Comparison of ENCODE assay signal across 20 cellular contexts in the genomic region with DNA sequence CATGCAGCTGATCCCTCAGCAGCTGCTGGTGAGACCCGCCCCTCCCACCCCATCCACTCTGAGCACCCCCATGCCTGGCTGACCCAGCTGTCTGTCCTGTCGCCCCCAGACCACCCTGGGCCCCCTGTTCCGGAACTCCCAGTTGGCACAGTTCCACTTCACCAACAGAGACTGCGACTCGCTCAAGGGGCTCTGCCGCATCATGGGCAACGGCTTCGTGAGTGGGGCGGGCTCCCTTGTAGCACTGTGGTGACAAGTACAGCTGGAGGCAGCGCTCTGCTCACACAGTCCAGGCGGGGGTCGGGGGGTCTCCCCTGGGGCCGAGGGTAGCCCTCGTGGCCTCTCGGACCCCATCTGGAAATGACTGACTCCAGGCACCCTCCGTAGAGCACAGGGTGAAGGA. TPM values are rescaled to one million over a fixed set of nuclear protein-coding genes. Genes with fewer than 3 reads are reported as not detected.
DNase-seq lines count a peak whose midpoint lies in the region; ATAC-seq and TF ChIP-seq lines count a peak whose summit lies in the region.
"Had no signal": no experiment of that assay in that cellular context is flagged by ENCODE, and none has a peak within 500 bp of the region (broad histone marks: within the 10 kb centered on the region; RNA-seq: fewer than 3 reads in every experiment).

No MANE protein-coding gene starts in this region.

- H3K27me3 Mint-ChIP-seq in WTC11 (ENCODE audit: low read depth) = peaks cover 3% of the 10 kb centered on the region; the same call in 1 of the 2 replicates

- H3K79me2 ChIP-seq in mammary epithelial cell (ENCODE audit: insufficient read depth, low read length) = peaks cover 28% of the 10 kb centered on the region

- peak overlapping the region; percentile 15 to 50 for H3K27ac ChIP-seq in breast epithelium
- H3K27ac ChIP-seq in mammary epithelial cell (ENCODE audit: insufficient read depth, low read depth, low read length) = no peak overlapping the region
- no peak overlapping the region for H3K27ac ChIP-seq in psoas muscle
- H3K27ac ChIP-seq: esophagus squamous epithelium, suprapubic skin, vagina had no signal

- no peaks in the 10 kb centered on the region for H4K20me1 ChIP-seq in mammary epithelial cell (ENCODE audit: insufficient read depth, low read length)

- H3K27ac Mint-ChIP-seq in WTC11 = no peak overlapping the region

- CTCF ChIA-PET in mammary epithelial cell (lab: Charles Lee; ENCODE audit: low non-redundant PET) = no interaction called here
- CTCF ChIA-PET in WTC11 (lab: Charles Lee) = interaction anchor here (0.8 kb wide), 1 partner anchor 104 kb away, joined by 5 read pairs; no protein-coding TSS in a partner anchor

- intact Hi-C loops in breast epithelium (cut with DNase I; ENCODE audit: low total_unique reads) = no loop called here
- intact Hi-C loops in mammary epithelial cell (cut with micrococcal nuclease) = loop anchor here (5.0 kb wide), 1 partner anchor 103 kb away; no protein-coding TSS in a partner anchor
- intact Hi-C loops in psoas muscle (cut with DNase I) = loop anchor here in 1 of 2 donors (5.0 kb wide), 1 partner anchor 38 kb away; the partner anchor contains the start of gene MED25

- H3K27me3 ChIP-seq in breast epithelium = no peaks in the 10 kb centered on the region
- H3K27me3 ChIP-seq in mammary epithelial cell (ENCODE audit: insufficient read depth, low read length) = no peaks in the 10 kb centered on the region
- H3K27me3 ChIP-seq in psoas muscle (ENCODE audit: insufficient read depth in 3 of 3, low read length in 2 of 3) = no peaks in the 10 kb centered on the region
- H3K27me3 ChIP-seq: esophagus squamous epithelium, gastrocnemius medialis, suprapubic skin, vagina had no signal

- no peak for DNase-seq in breast epithelium (ENCODE audit: low spot score in 2 of 2)
- no peak for DNase-seq in mammary epithelial cell
- DNase-seq in WTC11 (ENCODE audit: low spot score) = no peak
- DNase-seq in psoas muscle = peak; percentile 16 to 42
- DNase-seq in activated CD4-positive, alpha-beta T cell treated with anti-CD3 and anti-CD28 coated beads, Interleukin-2, amount 50 U/mL, for 1 hour = no peak
- DNase-seq: EL, esophagus squamous epithelium, gastrocnemius medialis, islet precursor cell, KG1, NCI-H524 treated with DMSO at 0.1 percent for 48 hours, nephron progenitor cell, posterior cingulate gyrus, RPMI8226, T-helper 9 cell had no signal

- no TSS peak for BruUV-seq in mammary epithelial cell (replicated peaks; lab: Mats Ljungman, UMichigan)

- H3K4me3 ChIP-seq in breast epithelium (no peak overlapping the region), mammary epithelial cell (replicated peaks in 1 of 3; ENCODE audit: insufficient read depth in 1 of 3, low read depth in 2 of 3, low read length in 3 of 3) (no peak overlapping the region), psoas muscle (no peak overlapping the region)
- H3K4me3 ChIP-seq: esophagus squamous epithelium, gastrocnemius medialis, mucosa of descending colon, suprapubic skin, vagina had no signal

- no peak overlapping the region for H3K4me3 Mint-ChIP-seq in WTC11
- H3K4me3 Mint-ChIP-seq: CD14-positive monocyte, nephron progenitor cell had no signal

- H3K9ac ChIP-seq in mammary epithelial cell (ENCODE audit: insufficient read depth, low read length) = no peak overlapping the region

- peaks cover 26% of the 10 kb centered on the region for H3K36me3 Mint-ChIP-seq in WTC11

- POLR2A ChIA-PET in WTC11 (lab: Charles Lee) = no interaction called here

- no peak overlapping the region for H3K4me2 ChIP-seq in mammary epithelial cell (ENCODE audit: insufficient read depth, low read depth, low read length)

- H3K9me3 ChIP-seq in breast epithelium (no peaks in the 10 kb centered on the region), mammary epithelial cell (replicated peaks; ENCODE audit: insufficient read depth, low read length) (no peaks in the 10 kb centered on the region), psoas muscle (no peaks in the 10 kb centered on the region)
- H3K9me3 ChIP-seq: esophagus squamous epithelium, gastrocnemius medialis, mucosa of descending colon, suprapubic skin, vagina had no signal

- no peaks in the 10 kb centered on the region for H3K9me3 Mint-ChIP-seq in WTC11

- H3K4me1 Mint-ChIP-seq in WTC11 = peaks cover 19% of the 10 kb centered on the region

- in situ Hi-C loops in mammary epithelial cell (cut with MboI; ENCODE audit: low sequenced_read_pairs in 2 of 2) = no loop called here

- H3K4me1 ChIP-seq in breast epithelium = peaks cover 0 to 9% of the 10 kb centered on the region in 2 donors
- peaks cover 29% of the 10 kb centered on the region for H3K4me1 ChIP-seq in mammary epithelial cell (ENCODE audit: insufficient read depth, low read length)
- H3K4me1 ChIP-seq in psoas muscle = peaks cover 21% of the 10 kb centered on the region

- TF ChIP-seq CTCF in breast epithelium (IDR thresholded peaks at IDR 0.05) = no peak
- no peak for TF ChIP-seq CTCF in mammary epithelial cell (conservative IDR thresholded peaks at IDR 0.05 in 1 of 2, IDR thresholded peaks at IDR 0.05 in 1 of 2; ENCODE audit: extremely low read depth in 1 of 2, insufficient read depth in 1 of 2, low read depth in 1 of 2, low read length in 2 of 2)
- no peak for TF ChIP-seq CTCF in WTC11 (IDR thresholded peaks at IDR 0.05)
- TF ChIP-seq CTCF in psoas muscle (IDR thresholded peaks at IDR 0.05) = no peak

- peaks cover 3% of the 10 kb centered on the region for H3K36me3 ChIP-seq in breast epithelium
- no peaks in the 10 kb centered on the region for H3K36me3 ChIP-seq in mammary epithelial cell (ENCODE audit: insufficient read depth, low read length)
- peaks cover 4 to 56% of the 10 kb centered on the region in 2 donors for H3K36me3 ChIP-seq in psoas muscle (ENCODE audit: insufficient read depth in 1 of 2, low read depth in 1 of 2)

- H2AFZ ChIP-seq in mammary epithelial cell (ENCODE audit: low read depth, low read length) = no peak overlapping the region

- dilution Hi-C loops in mammary epithelial cell (cut with HindIII; ENCODE audit: low sequenced_read_pairs) = no loop called here

- ATAC-seq in WTC11 = no peak
- ATAC-seq in psoas muscle = no peak
- ATAC-seq in HG03196 (IDR thresholded peaks at IDR 0.05; ENCODE audit: unreplicated experiment) = no peak
- ATAC-seq: gastrocnemius medialis, mucosa of descending colon had no signal

- WGBS in mammary epithelial cell (ENCODE audit: low coverage, missing lambda C conversion rate) = 69% methylated on average over 15 of the region's 16 CpGs
- WGBS in psoas muscle, 3 donors = 75 to 86% (median 84%) methylated on average over 14 to 16 of the region's 16 CpGs

- TF ChIP-seq POLR2A in breast epithelium (IDR thresholded peaks at IDR 0.05) = no peak

TF ChIP-seq in WTC11, 78 proteins besides CTCF, POLR2A, EP300 and RAD21:
- TF ChIP-seq PRRX2 (CRISPR knock-in tag; IDR thresholded peaks at IDR 0.05) (0 out of 2 replicates have a peak, but pooled peaks have one; percentile 20), GRHL2 (CRISPR knock-in tag; IDR thresholded peaks at IDR 0.05; ENCODE audit: insufficient replicate concordance, severe bottlenecking) (no peak), NFATC4 (CRISPR knock-in tag; IDR thresholded peaks at IDR 0.05) (no peak)

RNA-seq across cellular contexts. Expression of gene PTOV1, which starts 3.9 kb away (rescaled TPM):
- total RNA-seq in breast epithelium = 10 to 100 TPM; 45.1 to 95.0 (median 90.3) TPM
- total RNA-seq in mammary epithelial cell = 10 to 100 TPM; 28.8 to 85.6 TPM
- 57.1 TPM for polyA plus RNA-seq in mammary epithelial cell
- 50.3 TPM for polyA minus RNA-seq in mammary epithelial cell
- 296 to 316 TPM (median 306 TPM) in 3 replicates for total RNA-seq in WTC11 (2021)
- 100 to 1,000 TPM in 3 of 4 donors, 10 to 100 TPM in 1; 93.2 to 189 (median 151) TPM for total RNA-seq in psoas muscle
- 100 to 1,000 TPM in 2 of 3 donors, 10 to 100 TPM in 1; 72.1 to 122 (median 106) TPM for polyA plus RNA-seq in psoas muscle

RNA-seq across cellular contexts. Expression of gene PNKP, which starts 12.5 kb away (rescaled TPM):
- total RNA-seq in breast epithelium (10 to 100 TPM; 31.0 to 69.2 (median 57.7) TPM), mammary epithelial cell (10 to 100 TPM; 40.0 to 99.3 TPM), WTC11 (2021) (133 to 146 TPM (median 142 TPM) in 3 replicates), psoas muscle (10 to 100 TPM; 20.6 to 28.2 (median 23.9) TPM)
- polyA plus RNA-seq in mammary epithelial cell (27.7 TPM), psoas muscle (10 to 100 TPM; 16.7 to 31.9 (median 18.2) TPM)
- polyA minus RNA-seq in mammary epithelial cell = 39.0 TPM

RNA-seq across cellular contexts. Expression of gene AKT1S1, which starts 22.3 kb away (rescaled TPM):
- total RNA-seq in breast epithelium (10 to 100 TPM; 11.9 to 13.8 (median 12.5) TPM), mammary epithelial cell (10 to 100 TPM; 12.3 to 68.3 TPM), WTC11 (2021) (41.9 to 47.8 TPM (median 46.5 TPM) in 3 replicates), psoas muscle (10 to 100 TPM; 56.0 to 82.8 (median 57.2) TPM)
- polyA plus RNA-seq in mammary epithelial cell (57.0 TPM), psoas muscle (100 to 1,000 TPM in 1 of 3 donors, 10 to 100 TPM in 2; 48.0 to 103 (median 76.0) TPM)
- polyA minus RNA-seq in mammary epithelial cell = 35.2 TPM

RNA-seq across cellular contexts. Expression of gene TBC1D17, which starts 22.6 kb away (rescaled TPM):
- 10 to 100 TPM; 21.0 to 31.8 (median 30.4) TPM for total RNA-seq in breast epithelium
- 10 to 100 TPM; 13.0 to 32.0 TPM for total RNA-seq in mammary epithelial cell
- 23.1 TPM for polyA plus RNA-seq in mammary epithelial cell
- polyA minus RNA-seq in mammary epithelial cell = 31.2 TPM
- total RNA-seq in WTC11 (2021) = 44.4 to 52.8 TPM (median 46.7 TPM) in 3 replicates
- total RNA-seq in psoas muscle = 100 to 1,000 TPM in 2 of 4 donors, 10 to 100 TPM in 2; 81.8 to 107 (median 94.8) TPM
- 10 to 100 TPM; 36.3 to 62.0 (median 52.6) TPM for polyA plus RNA-seq in psoas muscle

RNA-seq across cellular contexts. Expression of gene MED25, which starts 36.8 kb away (rescaled TPM):
- 10 to 100 TPM; 16.3 to 27.5 (median 20.6) TPM for total RNA-seq in breast epithelium
- 10 to 100 TPM; 18.3 to 51.8 TPM for total RNA-seq in mammary epithelial cell
- 29.7 TPM for polyA plus RNA-seq in mammary epithelial cell
- polyA minus RNA-seq in mammary epithelial cell = 45.4 TPM
- 80.2 to 81.2 TPM (median 81.2 TPM) in 3 replicates for total RNA-seq in WTC11 (2021)
- 10 to 100 TPM; 43.0 to 97.8 (median 69.7) TPM for total RNA-seq in psoas muscle
- 100 to 1,000 TPM in 1 of 3 donors, 10 to 100 TPM in 2; 24.5 to 125 (median 92.5) TPM for polyA plus RNA-seq in psoas muscle

Comparison
In these comparisons a context has a peak if more than half of its experiments do, and no peak if none do; other contexts are left out.
1. H3K27ac ChIP-seq: peak in breast epithelium (2 of 2); none in mammary epithelial cell (single experiment) and psoas muscle (single experiment).
2. DNase-seq: peak in psoas muscle (2 of 2); none in breast epithelium (0 of 2), mammary epithelial cell (single experiment), WTC11 (single experiment) and activated CD4-positive, alpha-beta T cell treated with anti-CD3 and anti-CD28 coated beads, Interleukin-2, amount 50 U/mL, for 1 hour (single experiment).